9 cellular contexts compared by ENCODE assay signal in the genomic region with DNA sequence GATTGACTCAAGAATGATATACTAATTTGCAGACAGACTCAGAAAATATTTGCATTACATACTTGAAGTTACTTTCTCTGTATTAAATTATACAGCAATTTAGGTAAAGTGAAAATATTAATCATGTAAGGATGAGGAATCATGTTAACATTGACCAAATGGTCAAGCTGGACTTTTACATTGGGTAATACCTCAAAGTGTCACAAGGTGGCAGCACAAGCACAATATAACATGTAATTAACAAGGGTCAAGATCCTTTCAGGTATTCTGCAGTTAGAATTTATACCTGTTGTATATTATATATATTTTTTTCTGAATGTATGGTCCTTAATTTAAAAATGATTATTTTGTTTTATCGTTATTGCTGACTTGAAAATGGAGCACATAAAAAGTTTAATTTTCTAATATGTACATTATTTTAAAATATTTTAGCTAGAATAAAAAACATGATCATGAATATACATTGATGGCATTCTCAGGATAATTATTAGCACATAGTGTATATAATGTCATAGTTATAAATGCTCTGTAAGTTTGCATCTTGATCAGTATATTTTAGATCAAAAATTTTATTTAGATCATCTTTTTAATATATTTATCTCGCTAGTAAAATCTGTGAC. TPM values are rescaled to one million over a fixed set of nuclear protein-coding genes. Genes with fewer than 3 reads are reported as not detected.
A peak's percentile ranks its signal among the peaks of the same experiment; 100 is the strongest.
DNase-seq lines count a peak whose midpoint lies in the region; ATAC-seq and TF ChIP-seq lines count a peak whose summit lies in the region.
"Had no signal": no experiment of that assay in that cellular context is flagged by ENCODE, and none has a peak within 500 bp of the region (broad histone marks: within the 10 kb centered on the region; RNA-seq: fewer than 3 reads in every experiment).

No MANE protein-coding gene starts in this region.

- ATAC-seq in GM21529 (IDR thresholded peaks at IDR 0.05; ENCODE audit: unreplicated experiment): peak; percentile 84
- ATAC-seq in WTC11: no peak; the same call in 1 of the 2 replicates

- WGBS in transverse colon (ENCODE audit: low coverage in 1 of 2), 2 donors: 49 to 52% methylated on average over 2 of the region's 2 CpGs

- no peak for TF ChIP-seq EP300 in transverse colon (IDR thresholded peaks at IDR 0.05; ENCODE audit: low read depth)

- no peak overlapping the region for H3K27ac Mint-ChIP-seq in WTC11

- no peak overlapping the region for H3K27ac ChIP-seq in cardiac muscle cell
- no peak overlapping the region for H3K27ac ChIP-seq in transverse colon
- H3K27ac ChIP-seq: HL-60 had no signal

- H3K36me3 ChIP-seq in cardiac muscle cell (no peaks in the 10 kb centered on the region), transverse colon (no peaks in the 10 kb centered on the region)

- H3K36me3 Mint-ChIP-seq in WTC11: peaks cover 10% of the 10 kb centered on the region; the same call in 1 of the 2 replicates

- TF ChIP-seq CTCF in cardiac muscle cell (IDR thresholded peaks at IDR 0.05; ENCODE audit: low read depth, low read length) (peak; percentile 63), WTC11 (IDR thresholded peaks at IDR 0.05) (peak; percentile 73), transverse colon (IDR thresholded peaks at IDR 0.05) (peak; percentile 64 to 79 (median 78))

- peaks cover 41% of the 10 kb centered on the region for H3K4me1 Mint-ChIP-seq in WTC11

- no peaks in the 10 kb centered on the region for H3K9me3 ChIP-seq in cardiac muscle cell (ENCODE audit: low read depth)
- H3K9me3 ChIP-seq in transverse colon: no peaks in the 10 kb centered on the region

- CTCF ChIA-PET in WTC11 (lab: Charles Lee): interaction anchor here (0.6 to 2.3 kb wide), 8 partner anchors 9 to 231 kb away, joined by 3 to 10 read pairs (median 4); a partner anchor contains a TSS

- POLR2A ChIA-PET in WTC11 (lab: Charles Lee): no interaction called here

- no peaks in the 10 kb centered on the region for H3K27me3 Mint-ChIP-seq in WTC11 (ENCODE audit: low read depth)

- in situ Hi-C loops in transverse colon (cut with MboI; ENCODE audit: low pct_ligation_motif_present in 1 of 4, low pct_unique_long_range_greater_than_20kb in 1 of 4, low sequenced_read_pairs in 3 of 4): loop anchor here in 1 of 4 donors (25.0 kb wide), 1 partner anchor 550 kb away; no protein-coding TSS in a partner anchor

- DNase-seq in cardiac muscle cell (ENCODE audit: low read depth in 1 of 2, low spot score in 1 of 2): peak; percentile 66 to 73
- no peak for DNase-seq in cardiac septum (ENCODE audit: low spot score)
- peak; percentile 18 for DNase-seq in KG1 (lab: John Stamatoyannopoulos, UW)
- peak; percentile 43 for DNase-seq in WTC11 (ENCODE audit: low spot score)
- DNase-seq in iPS-NIHi11 (ENCODE audit: low spot score): peak; percentile 44
- DNase-seq in transverse colon: peak; percentile 27
- no peak for DNase-seq in SIG-M5 treated with dmso at 0.1 percent for 504 hours (lab: John Stamatoyannopoulos, UW; ENCODE audit: unreplicated experiment)

- TF ChIP-seq POLR2A in transverse colon (IDR thresholded peaks at IDR 0.05): no peak

- no peak overlapping the region for H3K4me3 ChIP-seq in cardiac muscle cell
- no peak overlapping the region for H3K4me3 ChIP-seq in transverse colon

- intact Hi-C loops in cardiac septum (cut with DNase I): no loop called here
- intact Hi-C loops in transverse colon (cut with DNase I; ENCODE audit: low total_unique reads): no loop called here

- H3K4me1 ChIP-seq in cardiac muscle cell (ENCODE audit: low read depth): no peaks in the 10 kb centered on the region
- H3K4me1 ChIP-seq in transverse colon: no peaks in the 10 kb centered on the region

- no peaks in the 10 kb centered on the region for H3K27me3 ChIP-seq in cardiac muscle cell
- H3K27me3 ChIP-seq in transverse colon: no peaks in the 10 kb centered on the region

- no peak overlapping the region for H3K4me3 Mint-ChIP-seq in WTC11

- peaks cover 13% of the 10 kb centered on the region for H3K9me3 Mint-ChIP-seq in WTC11

TF ChIP-seq in WTC11, 78 proteins besides CTCF, POLR2A, EP300 and RAD21 (continues in another document):
- TF ChIP-seq, protein P1, sequence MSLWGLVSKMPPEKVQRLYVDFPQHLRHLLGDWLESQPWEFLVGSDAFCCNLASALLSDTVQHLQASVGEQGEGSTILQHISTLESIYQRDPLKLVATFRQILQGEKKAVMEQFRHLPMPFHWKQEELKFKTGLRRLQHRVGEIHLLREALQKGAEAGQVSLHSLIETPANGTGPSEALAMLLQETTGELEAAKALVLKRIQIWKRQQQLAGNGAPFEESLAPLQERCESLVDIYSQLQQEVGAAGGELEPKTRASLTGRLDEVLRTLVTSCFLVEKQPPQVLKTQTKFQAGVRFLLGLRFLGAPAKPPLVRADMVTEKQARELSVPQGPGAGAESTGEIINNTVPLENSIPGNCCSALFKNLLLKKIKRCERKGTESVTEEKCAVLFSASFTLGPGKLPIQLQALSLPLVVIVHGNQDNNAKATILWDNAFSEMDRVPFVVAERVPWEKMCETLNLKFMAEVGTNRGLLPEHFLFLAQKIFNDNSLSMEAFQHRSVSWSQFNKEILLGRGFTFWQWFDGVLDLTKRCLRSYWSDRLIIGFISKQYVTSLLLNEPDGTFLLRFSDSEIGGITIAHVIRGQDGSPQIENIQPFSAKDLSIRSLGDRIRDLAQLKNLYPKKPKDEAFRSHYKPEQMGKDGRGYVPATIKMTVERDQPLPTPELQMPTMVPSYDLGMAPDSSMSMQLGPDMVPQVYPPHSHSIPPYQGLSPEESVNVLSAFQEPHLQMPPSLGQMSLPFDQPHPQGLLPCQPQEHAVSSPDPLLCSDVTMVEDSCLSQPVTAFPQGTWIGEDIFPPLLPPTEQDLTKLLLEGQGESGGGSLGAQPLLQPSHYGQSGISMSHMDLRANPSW (CRISPR knock-in tag; conservative IDR thresholded peaks at IDR 0.05; ENCODE audit: low read depth): no peak
- TF ChIP-seq, protein P2, sequence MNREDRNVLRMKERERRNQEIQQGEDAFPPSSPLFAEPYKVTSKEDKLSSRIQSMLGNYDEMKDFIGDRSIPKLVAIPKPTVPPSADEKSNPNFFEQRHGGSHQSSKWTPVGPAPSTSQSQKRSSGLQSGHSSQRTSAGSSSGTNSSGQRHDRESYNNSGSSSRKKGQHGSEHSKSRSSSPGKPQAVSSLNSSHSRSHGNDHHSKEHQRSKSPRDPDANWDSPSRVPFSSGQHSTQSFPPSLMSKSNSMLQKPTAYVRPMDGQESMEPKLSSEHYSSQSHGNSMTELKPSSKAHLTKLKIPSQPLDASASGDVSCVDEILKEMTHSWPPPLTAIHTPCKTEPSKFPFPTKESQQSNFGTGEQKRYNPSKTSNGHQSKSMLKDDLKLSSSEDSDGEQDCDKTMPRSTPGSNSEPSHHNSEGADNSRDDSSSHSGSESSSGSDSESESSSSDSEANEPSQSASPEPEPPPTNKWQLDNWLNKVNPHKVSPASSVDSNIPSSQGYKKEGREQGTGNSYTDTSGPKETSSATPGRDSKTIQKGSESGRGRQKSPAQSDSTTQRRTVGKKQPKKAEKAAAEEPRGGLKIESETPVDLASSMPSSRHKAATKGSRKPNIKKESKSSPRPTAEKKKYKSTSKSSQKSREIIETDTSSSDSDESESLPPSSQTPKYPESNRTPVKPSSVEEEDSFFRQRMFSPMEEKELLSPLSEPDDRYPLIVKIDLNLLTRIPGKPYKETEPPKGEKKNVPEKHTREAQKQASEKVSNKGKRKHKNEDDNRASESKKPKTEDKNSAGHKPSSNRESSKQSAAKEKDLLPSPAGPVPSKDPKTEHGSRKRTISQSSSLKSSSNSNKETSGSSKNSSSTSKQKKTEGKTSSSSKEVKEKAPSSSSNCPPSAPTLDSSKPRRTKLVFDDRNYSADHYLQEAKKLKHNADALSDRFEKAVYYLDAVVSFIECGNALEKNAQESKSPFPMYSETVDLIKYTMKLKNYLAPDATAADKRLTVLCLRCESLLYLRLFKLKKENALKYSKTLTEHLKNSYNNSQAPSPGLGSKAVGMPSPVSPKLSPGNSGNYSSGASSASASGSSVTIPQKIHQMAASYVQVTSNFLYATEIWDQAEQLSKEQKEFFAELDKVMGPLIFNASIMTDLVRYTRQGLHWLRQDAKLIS (CRISPR knock-in tag; IDR thresholded peaks at IDR 0.05; ENCODE audit: borderline replicate concordance): no peak
- no peak for TF ChIP-seq ELF4 (CRISPR knock-in tag; IDR thresholded peaks at IDR 0.05; ENCODE audit: low read depth)
- TF ChIP-seq TEAD4 (CRISPR knock-in tag; IDR thresholded peaks at IDR 0.05): no peak
- no peak for TF ChIP-seq EMX1 (CRISPR knock-in tag; IDR thresholded peaks at IDR 0.05)
- TF ChIP-seq, protein P3, sequence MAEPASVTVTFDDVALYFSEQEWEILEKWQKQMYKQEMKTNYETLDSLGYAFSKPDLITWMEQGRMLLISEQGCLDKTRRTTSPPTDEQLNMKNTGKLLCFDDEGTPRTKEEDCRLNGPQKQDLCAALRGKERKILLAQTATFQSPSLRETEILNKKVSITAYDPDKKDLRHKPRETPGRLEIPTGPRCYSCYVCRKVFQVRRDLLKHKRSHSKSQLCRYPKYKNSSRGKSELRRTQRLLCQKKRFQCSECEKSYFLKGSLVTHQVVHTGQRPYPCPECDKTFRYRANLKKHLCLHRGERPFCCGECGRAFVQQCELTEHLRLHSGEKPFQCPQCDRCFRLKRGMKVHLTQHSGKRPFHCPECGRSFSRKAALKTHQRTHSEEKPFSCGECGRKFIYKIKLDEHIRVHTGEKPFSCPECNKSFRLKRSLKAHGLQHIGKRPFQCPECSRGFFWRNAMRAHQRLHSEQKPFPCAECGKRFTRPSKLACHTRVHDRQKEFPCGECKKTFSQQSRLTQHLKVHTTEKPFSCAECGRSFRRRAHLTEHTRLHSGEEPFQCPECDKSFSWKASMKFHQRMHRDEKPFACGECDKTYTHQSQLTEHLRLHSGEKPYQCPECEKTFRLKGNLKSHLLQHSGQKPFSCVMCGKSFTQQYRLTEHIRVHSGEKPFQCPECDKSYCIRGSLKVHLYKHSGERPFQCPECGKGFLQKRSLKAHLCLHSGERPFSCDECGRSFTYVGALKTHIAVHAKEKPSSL (CRISPR knock-in tag; conservative IDR thresholded peaks at IDR 0.05): no peak

RNA-seq across cellular contexts. Expression of a gene that starts 8.6 kb away (rescaled TPM):
- total RNA-seq in cardiac muscle cell (11.9 and 14.3 TPM in 2 replicates), cardiac septum (0.94 TPM), WTC11 (2021) (5.3 to 9.4 TPM (median 7.6 TPM) in 3 replicates), transverse colon (1 to 10 TPM in 1 of 4 donors, under 1 TPM in 1, not detected in 2; 0.48 to 3.1 TPM)
- 9.9 and 35.2 TPM in 2 replicates for polyA plus RNA-seq in cardiac muscle cell

Comparison
In these comparisons a context has a peak if more than half of its experiments do, and no peak if none do; other contexts are left out.
1. DNase-seq: peak in cardiac muscle cell (2 of 2), KG1 (single experiment), WTC11 (single experiment), iPS-NIHi11 (single experiment) and transverse colon (single experiment); none in cardiac septum (single experiment) and SIG-M5 treated with dmso at 0.1 percent for 504 hours (single experiment).
2. Peak in every context shown above with its lines, with median percentiles within 50 percentile points of each other: CTCF ChIP-seq.